Comparison of ENCODE assay signal across 30 cellular contexts in the genomic region with DNA sequence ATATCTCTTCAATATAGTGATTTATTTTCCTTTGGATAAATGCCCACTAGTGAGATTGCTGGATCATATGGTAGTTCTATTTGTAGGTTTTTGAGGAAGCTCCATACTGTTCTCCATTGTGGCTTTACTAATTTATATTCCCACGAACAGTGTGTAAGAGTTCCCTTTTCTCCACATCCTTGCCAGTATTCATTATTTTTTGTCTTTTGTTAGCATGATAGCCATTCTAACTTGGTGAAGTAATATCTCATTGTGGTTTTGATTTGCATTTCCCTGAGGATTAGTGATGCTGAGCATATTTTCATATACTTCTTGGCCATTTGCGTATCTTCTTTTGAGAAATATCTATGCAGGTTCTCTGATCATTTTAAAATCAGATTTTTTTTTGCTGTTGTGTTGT.
DNase-seq lines count a peak whose midpoint lies in the region; ATAC-seq and TF ChIP-seq lines count a peak whose summit lies in the region.
"Had no signal": no experiment of that assay in that cellular context is flagged by ENCODE, and none has a peak within 500 bp of the region (broad histone marks: within the 10 kb centered on the region; RNA-seq: fewer than 3 reads in every experiment).

No MANE protein-coding gene starts in this region.

- H4K20me1 ChIP-seq in Karpas-422 (ENCODE audit: insufficient read depth, low read depth, low read length): no peaks in the 10 kb centered on the region

- no peaks in the 10 kb centered on the region for H3K79me2 ChIP-seq in Karpas-422 (ENCODE audit: low read length)

- no peak overlapping the region for H3K27ac ChIP-seq in Karpas-422 (ENCODE audit: low read length)
- H3K27ac ChIP-seq in Panc1 (ENCODE audit: low read length): peak overlapping the region; percentile 84; the same call in 1 of the 2 replicates
- H3K27ac ChIP-seq: cardiac muscle cell, colonic mucosa, gastroesophageal sphincter, GM23248, HL-60 had no signal

- BruUV-seq in Panc1 (replicated peaks; lab: Mats Ljungman, UMichigan): no TSS peak

- no peak overlapping the region for H3K27ac Mint-ChIP-seq in progenitor cell of endocrine pancreas
- H3K27ac Mint-ChIP-seq: activated naive CD4-positive, alpha-beta T cell treated with anti-CD3 and anti-CD28 coated beads for 36 hours; activated T-helper 1 cell treated with anti-CD3 and anti-CD28 coated beads, Interleukin-12 subunit alpha, Interleukin-12 subunit beta, Interleukin-2, Interleukin-4 antibody, amounts not matched to agents 30 ng/mL and 10 ng/mL and 1 ng/mL, durations not matched to agents 14 hours and 24 hours and 36 hours; CD8-positive, alpha-beta T cell; effector memory CD8-positive, alpha-beta T cell; immature natural killer cell had no signal

- CTCF ChIA-PET in Panc1 (lab: Charles Lee): no interaction called here

- no peaks in the 10 kb centered on the region for H3K36me3 ChIP-seq in Karpas-422 (ENCODE audit: insufficient read depth, low read length)
- no peaks in the 10 kb centered on the region for H3K36me3 ChIP-seq in Panc1 (ENCODE audit: control insufficient read depth, insufficient read depth, low read length)
- H3K36me3 ChIP-seq: cardiac muscle cell, colonic mucosa, gastroesophageal sphincter had no signal

- H3K4me2 ChIP-seq in Karpas-422 (ENCODE audit: low read depth, low read length, poor library complexity, severe bottlenecking): peak overlapping the region; percentile 74

- intact Hi-C loops in Panc1 (cut with micrococcal nuclease; ENCODE audit: unreplicated experiment): no loop called here

- no peaks in the 10 kb centered on the region for H3K4me1 Mint-ChIP-seq in progenitor cell of endocrine pancreas (ENCODE audit: low read depth)
- H3K4me1 Mint-ChIP-seq in activated T-cell treated with anti-CD3 and anti-CD28 coated beads, Interleukin-2, amount 50 U/mL, for 4 hours (ENCODE audit: low read depth): no peaks in the 10 kb centered on the region
- H3K4me1 Mint-ChIP-seq: immature natural killer cell had no signal

- no peak for ATAC-seq in Panc1
- no peak for ATAC-seq in HG02884 (IDR thresholded peaks at IDR 0.05; ENCODE audit: unreplicated experiment)
- ATAC-seq in activated T-cell treated with anti-CD3 and anti-CD28 coated beads, Interleukin-2, amount 50 U/mL, for 4 hours: no peak
- ATAC-seq: CD8-positive, alpha-beta T cell; effector memory CD8-positive, alpha-beta T cell; gastroesophageal sphincter; left lobe of liver; stimulated activated naive CD8-positive, alpha-beta T cell treated with anti-CD3 and anti-CD28 coated beads, Interleukin-15, amount 100 ng/mL, for 72 hours had no signal

- in situ Hi-C loops in Panc1 (cut with HindIII; ENCODE audit: low pct_unique_long_range_greater_than_20kb, low sequenced_read_pairs): no loop called here

- H3K9me2 ChIP-seq in Karpas-422 (replicated peaks; ENCODE audit: insufficient read depth, low read length): no peaks in the 10 kb centered on the region

- TF ChIP-seq CTCF in Panc1 (IDR thresholded peaks at IDR 0.05) (no peak), cardiac fibroblast (IDR thresholded peaks at IDR 0.05; ENCODE audit: low read depth, low read length) (no peak), progenitor cell of endocrine pancreas (IDR thresholded peaks at IDR 0.05; ENCODE audit: unreplicated experiment) (no peak)

- H3K9ac ChIP-seq in Karpas-422 (ENCODE audit: low read length): no peak overlapping the region
- H3K9ac ChIP-seq: GM23248 had no signal

- H2AFZ ChIP-seq in Karpas-422 (ENCODE audit: low read length): no peak overlapping the region
- H2AFZ ChIP-seq: GM23248 had no signal

- H3K4me3 ChIP-seq in Karpas-422 (ENCODE audit: low read length) (peak overlapping the region; percentile 33), Panc1 (ENCODE audit: low read depth in 2 of 2, low read length in 2 of 2) (no peak overlapping the region), cardiac fibroblast (replicated peaks in 1 of 2; ENCODE audit: low read depth in 2 of 2, low read length in 2 of 2) (no peak overlapping the region)
- H3K4me3 ChIP-seq: cardiac muscle cell, colonic mucosa, gastroesophageal sphincter, GM23248 had no signal

- H3K27me3 ChIP-seq in Karpas-422 (ENCODE audit: low read length) (no peaks in the 10 kb centered on the region), Panc1 (ENCODE audit: control insufficient read depth, insufficient read depth, low read length) (no peaks in the 10 kb centered on the region)
- H3K27me3 ChIP-seq: colonic mucosa, gastroesophageal sphincter had no signal

- H3K9me3 Mint-ChIP-seq in progenitor cell of endocrine pancreas (ENCODE audit: low read depth): no peaks in the 10 kb centered on the region
- no peaks in the 10 kb centered on the region for H3K9me3 Mint-ChIP-seq in activated T-cell treated with anti-CD3 and anti-CD28 coated beads, Interleukin-2, amount 50 U/mL, for 4 hours
- H3K9me3 Mint-ChIP-seq: activated naive CD4-positive, alpha-beta T cell treated with anti-CD3 and anti-CD28 coated beads for 36 hours; activated T-helper 1 cell treated with anti-CD3 and anti-CD28 coated beads, Interleukin-12 subunit alpha, Interleukin-12 subunit beta, Interleukin-2, Interleukin-4 antibody, amounts not matched to agents 30 ng/mL and 10 ng/mL and 1 ng/mL, durations not matched to agents 14 hours and 24 hours and 36 hours; CD8-positive, alpha-beta T cell; effector memory CD8-positive, alpha-beta T cell; immature natural killer cell; stimulated activated naive CD8-positive, alpha-beta T cell treated with anti-CD3 and anti-CD28 coated beads, Interleukin-15, amount 100 ng/mL, for 72 hours had no signal

- H3K4me1 ChIP-seq in Karpas-422 (ENCODE audit: low read length): peaks cover 48% of the 10 kb centered on the region
- H3K4me1 ChIP-seq in Panc1 (ENCODE audit: control insufficient read depth, insufficient read depth, low read length): peaks cover 22% of the 10 kb centered on the region
- H3K4me1 ChIP-seq: colonic mucosa, gastroesophageal sphincter had no signal

- POLR2A ChIA-PET in Panc1 (lab: Charles Lee): no interaction called here

- H3K27me3 Mint-ChIP-seq in progenitor cell of endocrine pancreas: peaks cover 6% of the 10 kb centered on the region
- no peaks in the 10 kb centered on the region for H3K27me3 Mint-ChIP-seq in activated T-cell treated with anti-CD3 and anti-CD28 coated beads, Interleukin-2, amount 50 U/mL, for 4 hours (ENCODE audit: low read depth)

- H3K36me3 Mint-ChIP-seq in progenitor cell of endocrine pancreas (ENCODE audit: insufficient read depth): no peaks in the 10 kb centered on the region
- H3K36me3 Mint-ChIP-seq in activated T-cell treated with anti-CD3 and anti-CD28 coated beads, Interleukin-2, amount 50 U/mL, for 4 hours (ENCODE audit: insufficient read depth): no peaks in the 10 kb centered on the region
- H3K36me3 Mint-ChIP-seq: CD8-positive, alpha-beta T cell; immature natural killer cell; naive B cell had no signal

- H3K9me3 ChIP-seq in Karpas-422 (ENCODE audit: low read length) (no peaks in the 10 kb centered on the region), Panc1 (ENCODE audit: control insufficient read depth, insufficient read depth, low read depth, low read length) (peaks cover 3% of the 10 kb centered on the region; the same call in 1 of the 2 replicates)
- H3K9me3 ChIP-seq: colonic mucosa, gastroesophageal sphincter had no signal

- no peak overlapping the region for H3K4me3 Mint-ChIP-seq in progenitor cell of endocrine pancreas (ENCODE audit: low read depth)
- no peak overlapping the region for H3K4me3 Mint-ChIP-seq in activated T-cell treated with anti-CD3 and anti-CD28 coated beads, Interleukin-2, amount 50 U/mL, for 4 hours
- H3K4me3 Mint-ChIP-seq: activated naive CD4-positive, alpha-beta T cell treated with anti-CD3 and anti-CD28 coated beads for 36 hours; activated T-helper 1 cell treated with anti-CD3 and anti-CD28 coated beads, Interleukin-12 subunit alpha, Interleukin-12 subunit beta, Interleukin-2, Interleukin-4 antibody, amounts not matched to agents 30 ng/mL and 10 ng/mL and 1 ng/mL, durations not matched to agents 14 hours and 24 hours and 36 hours; CD8-positive, alpha-beta T cell; effector memory CD8-positive, alpha-beta T cell; immature natural killer cell; stimulated activated naive CD8-positive, alpha-beta T cell treated with anti-CD3 and anti-CD28 coated beads, Interleukin-15, amount 100 ng/mL, for 72 hours had no signal

- peak; percentile 84 for DNase-seq in Karpas-422
- no peak for DNase-seq in Panc1 (ENCODE audit: low read depth, low spot score)
- DNase-seq in cardiac fibroblast (ENCODE audit: low read depth in 2 of 2): peak; percentile 35 to 53
- DNase-seq in pons (ENCODE audit: low spot score): peak; percentile 33
- DNase-seq in progenitor cell of endocrine pancreas (ENCODE audit: low spot score, unreplicated experiment): no peak
- DNase-seq in activated T-cell treated with anti-CD3 and anti-CD28 coated beads, Interleukin-2, amount 50 U/mL, for 4 hours: no peak
- no peak for DNase-seq in hypothalamus (lab: John Stamatoyannopoulos, UW)
- DNase-seq: activated CD4-positive, alpha-beta T cell treated with anti-CD3 and anti-CD28 coated beads, Interleukin-2, amount 50 U/mL, for 48 hours; activated CD4-positive, CD25-positive, alpha-beta regulatory T cell; activated naive CD4-positive, alpha-beta T cell treated with anti-CD3 and anti-CD28 coated beads for 36 hours; amniotic stem cell; CD8-positive, alpha-beta T cell; colonic mucosa; effector memory CD8-positive, alpha-beta T cell; erythroblast; GM23248; hippocampal formation; immature natural killer cell; naive B cell; NCI-H1417; NCI-H446; OCI-M1; stimulated activated naive CD8-positive, alpha-beta T cell treated with anti-CD3 and anti-CD28 coated beads, Interleukin-15, amount 100 ng/mL, for 72 hours; T1000 had no signal

Comparison
In these comparisons a context has a peak if more than half of its experiments do, and no peak if none do; other contexts are left out.
1. DNase-seq: peak in Karpas-422 (single experiment), cardiac fibroblast (2 of 2) and pons (single experiment); none in Panc1 (single experiment), progenitor cell of endocrine pancreas (single experiment), activated T-cell treated with anti-CD3 and anti-CD28 coated beads, Interleukin-2, amount 50 U/mL, for 4 hours (single experiment) and hypothalamus (0 of 51).